Comparison of ENCODE assay signal across 21 cellular contexts in genomic region chr16:56319391-56319790, GRCh38.
A peak's percentile ranks its signal among the peaks of the same experiment; 100 is the strongest.
DNase-seq lines count a peak whose midpoint lies in the region; ATAC-seq and TF ChIP-seq lines count a peak whose summit lies in the region.
"Had no signal": no experiment of that assay in that cellular context is flagged by ENCODE, and none has a peak within 500 bp of the region (broad histone marks: within the 10 kb centered on the region; RNA-seq: fewer than 3 reads in every experiment).

No MANE protein-coding gene starts in this region.

- peaks cover 0 to 5% (median 0%) of the 10 kb centered on the region in 5 experiments for H3K9me3 Mint-ChIP-seq in brain
- H3K9me3 Mint-ChIP-seq: CD4-positive, alpha-beta memory T cell had no signal

- no peaks in the 10 kb centered on the region for H3K36me3 ChIP-seq in effector memory CD4-positive, alpha-beta T cell (ENCODE audit: control insufficient read depth, insufficient read depth, low read length)
- H3K36me3 ChIP-seq: BLaER1 treated with 17β-estradiol and CSF1 and Interleukin-3, amounts not matched to agents 10 nM and 100 nM; MG63; SJCRH30 had no signal

- peaks cover 54% of the 10 kb centered on the region for H3K4me1 Mint-ChIP-seq in brain

- no peak overlapping the region for H3K4me3 Mint-ChIP-seq in brain
- H3K4me3 Mint-ChIP-seq: CD4-positive, alpha-beta memory T cell had no signal

- H3K9me3 ChIP-seq in effector memory CD4-positive, alpha-beta T cell (ENCODE audit: control insufficient read depth, low read length): no peaks in the 10 kb centered on the region
- H3K9me3 ChIP-seq: BLaER1 treated with 17β-estradiol and CSF1 and Interleukin-3, amounts not matched to agents 10 nM and 100 nM; MG63; SJCRH30 had no signal

- peaks cover 6% of the 10 kb centered on the region for H3K4me1 ChIP-seq in effector memory CD4-positive, alpha-beta T cell (ENCODE audit: control insufficient read depth, insufficient read depth, low read length, poor library complexity, severe bottlenecking)
- H3K4me1 ChIP-seq: SJCRH30 had no signal

- intact Hi-C loops in head of caudate nucleus (cut with DNase I): loop anchor here (5.0 to 10.0 kb wide), 2 partner anchors 127 to 215 kb away; partner anchors contain the start of gene GNAO1

- H3K36me3 Mint-ChIP-seq in brain: peaks cover 17% of the 10 kb centered on the region
- H3K36me3 Mint-ChIP-seq: CD4-positive, alpha-beta memory T cell had no signal

- no peaks in the 10 kb centered on the region for H3K27me3 ChIP-seq in effector memory CD4-positive, alpha-beta T cell (replicated peaks; ENCODE audit: control insufficient read depth, insufficient read depth, low read length, poor library complexity, severe bottlenecking)
- H3K27me3 ChIP-seq: MG63, SJCRH30 had no signal

- DNase-seq in Ammon's horn (ENCODE audit: low spot score) (peak; percentile 64), head of caudate nucleus (peak in 24 of 42 donors; percentile 54 to 82 (median 64)), substantia nigra (lab: John Stamatoyannopoulos, UW) (peak in 24 of 49 donors; percentile 26 to 77 (median 56))
- no peak for DNase-seq in effector memory CD4-positive, alpha-beta T cell
- DNase-seq: CD4-positive, alpha-beta memory T cell; COR-L47; MG63; NCI-H2029; NCI-H446 treated with DMSO at 0.1 percent for 48 hours; NCI-H526; NCI-H82; NK-92 treated with Interleukin-12 subunit alpha and Interleukin-12 subunit beta, amount 100 ng/mL, for 24 hours; PC-3; SJCRH30 had no signal

- H3K27ac Mint-ChIP-seq in brain: peak overlapping the region in 3 of 5 experiments; percentile 67 to 92 (median 75)
- H3K27ac Mint-ChIP-seq: CD4-positive, alpha-beta memory T cell had no signal

- no peaks in the 10 kb centered on the region for H3K27me3 Mint-ChIP-seq in brain
- H3K27me3 Mint-ChIP-seq: CD4-positive, alpha-beta memory T cell had no signal

- no peak overlapping the region for H3K4me3 ChIP-seq in effector memory CD4-positive, alpha-beta T cell (ENCODE audit: insufficient read depth, low read depth, low read length, poor library complexity, severe bottlenecking)
- H3K4me3 ChIP-seq: BLaER1 treated with 17β-estradiol and CSF1 and Interleukin-3, amounts not matched to agents 10 nM and 100 nM; K562; MG63; SJCRH30 had no signal

- ATAC-seq in HG03521 (IDR thresholded peaks at IDR 0.05; ENCODE audit: unreplicated experiment) (no peak), HG03432 (IDR thresholded peaks at IDR 0.05; ENCODE audit: unreplicated experiment) (no peak)
- ATAC-seq: HCT116, K562, PC-3, SK-N-SH treated with all-trans-retinoic acid at 6 μM for 48 hours had no signal

- H3K27ac ChIP-seq in substantia nigra (ENCODE audit: low read depth, low read length, poor library complexity, severe bottlenecking): peak overlapping the region; percentile 91
- H3K27ac ChIP-seq in effector memory CD4-positive, alpha-beta T cell (ENCODE audit: insufficient read depth, low read length, poor library complexity, severe bottlenecking): no peak overlapping the region
- H3K27ac ChIP-seq: BLaER1 treated with 17β-estradiol and CSF1 and Interleukin-3, amounts not matched to agents 10 nM and 100 nM; SJCRH30 had no signal

- no peak for TF ChIP-seq CTCF in brain (conservative IDR thresholded peaks at IDR 0.05)

Comparison
In these comparisons a context has a peak if more than half of its experiments do, and no peak if none do; other contexts are left out.
1. DNase-seq: peak in Ammon's horn (single experiment) and head of caudate nucleus (24 of 42); none in effector memory CD4-positive, alpha-beta T cell (0 of 3).